In the genomic region with DNA sequence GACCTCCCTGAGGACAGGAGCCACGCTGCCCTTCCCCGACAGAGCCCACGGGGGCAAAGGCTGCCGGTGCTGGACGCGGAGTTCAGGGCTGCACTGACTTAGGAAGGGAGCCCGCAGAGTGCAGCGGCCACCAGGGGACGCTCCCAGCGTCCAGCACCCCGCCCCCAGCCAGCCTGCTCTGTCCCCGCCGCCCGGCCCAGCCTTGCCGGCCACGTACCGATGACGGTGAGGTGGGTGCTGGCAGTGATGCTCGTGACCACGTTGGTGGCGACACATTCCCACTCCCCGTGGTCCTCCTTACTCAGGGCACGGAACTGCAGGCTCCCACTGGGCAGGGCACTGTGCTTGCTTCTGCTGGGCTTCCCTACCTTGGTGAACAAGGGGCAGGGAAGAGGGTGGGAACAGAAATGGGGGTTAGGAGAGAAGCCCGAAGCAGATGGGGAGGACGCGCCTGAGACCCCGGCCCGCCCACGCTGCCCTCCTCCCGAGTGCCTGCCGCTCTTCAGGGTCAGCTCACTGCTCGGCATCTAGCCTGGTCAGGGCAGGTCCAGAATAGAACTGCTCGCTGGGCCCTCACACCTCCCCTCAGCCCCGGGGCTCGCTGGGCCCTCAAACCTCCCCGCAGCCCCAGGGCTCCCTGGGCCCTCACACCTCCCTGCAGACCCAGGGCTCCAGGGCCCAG, we compare ENCODE assay signal across 11 cellular contexts. TPM values are rescaled to one million over a fixed set of nuclear protein-coding genes. Genes with fewer than 3 reads are reported as not detected.
A peak's percentile ranks its signal among the peaks of the same experiment; 100 is the strongest.
DNase-seq lines count a peak whose midpoint lies in the region; ATAC-seq and TF ChIP-seq lines count a peak whose summit lies in the region.
"Had no signal": no experiment of that assay in that cellular context is flagged by ENCODE, and none has a peak within 500 bp of the region (broad histone marks: within the 10 kb centered on the region; RNA-seq: fewer than 3 reads in every experiment).

No MANE protein-coding gene starts in this region.

- H3K9me3 ChIP-seq in DND-41 (ENCODE audit: insufficient read depth, low read length, severe bottlenecking): no peaks in the 10 kb centered on the region
- H3K9me3 ChIP-seq in uterus: no peaks in the 10 kb centered on the region
- no peaks in the 10 kb centered on the region for H3K9me3 ChIP-seq in stomach
- H3K9me3 ChIP-seq: psoas muscle had no signal

- intact Hi-C loops in uterus (cut with DNase I; ENCODE audit: low total_unique reads) (no loop called here), stomach (cut with DNase I; ENCODE audit: low total_unique reads) (loop anchor here (5.0 kb wide), 1 partner anchor 211 kb away; no protein-coding TSS in a partner anchor)

- H3K9me3 Mint-ChIP-seq in endothelial cell (ENCODE audit: unreplicated experiment) (no peaks in the 10 kb centered on the region), neural crest cell (no peaks in the 10 kb centered on the region)

- H3K79me2 ChIP-seq in DND-41 (ENCODE audit: insufficient read depth, low read length): no peaks in the 10 kb centered on the region

- H3K27me3 ChIP-seq in DND-41 (ENCODE audit: insufficient read depth, low read length, poor library complexity): no peaks in the 10 kb centered on the region
- H3K27me3 ChIP-seq in uterus: no peaks in the 10 kb centered on the region
- H3K27me3 ChIP-seq in stomach: no peaks in the 10 kb centered on the region

- TF ChIP-seq POLR2A in uterus (IDR thresholded peaks at IDR 0.05) (no peak), stomach (IDR thresholded peaks at IDR 0.05) (no peak)

- no peak for TF ChIP-seq CTCF in DND-41 (IDR thresholded peaks at IDR 0.05; ENCODE audit: borderline replicate concordance, extremely low read depth, low read length, poor library complexity, severe bottlenecking)
- peak; percentile 40 for TF ChIP-seq CTCF in endothelial cell (IDR thresholded peaks at IDR 0.05; ENCODE audit: unreplicated experiment)
- TF ChIP-seq CTCF in neural crest cell (conservative IDR thresholded peaks at IDR 0.05): peak; percentile 52
- TF ChIP-seq CTCF in uterus (IDR thresholded peaks at IDR 0.05): peak in 1 of 4 experiments; percentile 20
- peak in 3 of 7 experiments; percentile 29 to 32 (median 29) for TF ChIP-seq CTCF in stomach (IDR thresholded peaks at IDR 0.05)

- WGBS in stomach, 5 donors: 63 to 77% (median 68%) methylated on average over 33 to 36 of the region's 36 CpGs

- peaks cover 30% of the 10 kb centered on the region for H3K4me1 ChIP-seq in DND-41 (ENCODE audit: insufficient read depth, low read length)
- peaks cover 0 to 4% of the 10 kb centered on the region in 2 donors for H3K4me1 ChIP-seq in uterus
- peaks cover 12 to 26% (median 17%) of the 10 kb centered on the region in 4 donors for H3K4me1 ChIP-seq in stomach
- H3K4me1 ChIP-seq: psoas muscle had no signal

- 0 out of 2 replicates have a peak overlapping the region, but pooled peaks have one; percentile 71 for H3K27ac ChIP-seq in DND-41 (ENCODE audit: low read length)
- H3K27ac ChIP-seq in uterus: no peak overlapping the region
- H3K27ac ChIP-seq in stomach: peak overlapping the region in 1 of 5 donors; percentile 68
- H3K27ac ChIP-seq: psoas muscle had no signal

- no peak overlapping the region for H3K9ac ChIP-seq in DND-41 (ENCODE audit: low read depth, low read length)

- H3K4me3 ChIP-seq in DND-41 (ENCODE audit: low read depth in 1 of 2, low read length in 2 of 2): no peak overlapping the region
- H3K4me3 ChIP-seq in uterus: no peak overlapping the region
- no peak overlapping the region for H3K4me3 ChIP-seq in stomach
- H3K4me3 ChIP-seq: psoas muscle had no signal

- H3K4me3 Mint-ChIP-seq in endothelial cell (ENCODE audit: unreplicated experiment) (no peak overlapping the region), neural crest cell (no peak overlapping the region)

- H3K4me1 Mint-ChIP-seq in endothelial cell (ENCODE audit: unreplicated experiment) (no peaks in the 10 kb centered on the region), neural crest cell (peaks cover 22% of the 10 kb centered on the region)

- H3K27ac Mint-ChIP-seq in endothelial cell (ENCODE audit: unreplicated experiment): no peak overlapping the region
- H3K27ac Mint-ChIP-seq in neural crest cell (ENCODE audit: unreplicated experiment): no peak overlapping the region

- no peak overlapping the region for H3K4me2 ChIP-seq in DND-41 (ENCODE audit: insufficient read depth, low read length)

- H3K36me3 Mint-ChIP-seq in endothelial cell (ENCODE audit: low read depth, unreplicated experiment): peaks cover 4% of the 10 kb centered on the region
- no peaks in the 10 kb centered on the region for H3K36me3 Mint-ChIP-seq in neural crest cell (ENCODE audit: low read depth)

- H3K27me3 Mint-ChIP-seq in endothelial cell (ENCODE audit: unreplicated experiment) (peaks cover 16% of the 10 kb centered on the region), neural crest cell (ENCODE audit: low read depth) (no peaks in the 10 kb centered on the region)

- H4K20me1 ChIP-seq in DND-41 (ENCODE audit: insufficient read depth, low read length): peaks cover 16% of the 10 kb centered on the region; the same call in 1 of the 2 replicates

- H3K36me3 ChIP-seq in DND-41 (ENCODE audit: insufficient read depth, low read length): peaks cover 58% of the 10 kb centered on the region
- H3K36me3 ChIP-seq in uterus: no peaks in the 10 kb centered on the region
- peaks cover 0 to 47% (median 13%) of the 10 kb centered on the region in 4 donors for H3K36me3 ChIP-seq in stomach

- DNase-seq in DND-41 (no peak), HuH-7 (ENCODE audit: low spot score) (peak; percentile 75), endothelial cell (ENCODE audit: low spot score) (peak; percentile 57), neural crest cell (ENCODE audit: low read depth, low spot score) (peak; percentile 34), uterus (no peak), stomach (no peak), T-helper 9 cell (no peak)
- DNase-seq: effector memory CD4-positive, alpha-beta T cell; GF-D8; psoas muscle had no signal

- no peak overlapping the region for H2AFZ ChIP-seq in DND-41 (ENCODE audit: low read depth, low read length)

- ATAC-seq in DND-41 (ENCODE audit: insufficient read depth, low read depth) (no peak), HG03095 (IDR thresholded peaks at IDR 0.05; ENCODE audit: unreplicated experiment) (no peak)

- TF ChIP-seq EP300 in stomach (IDR thresholded peaks at IDR 0.05): no peak

RNA-seq across cellular contexts. Expression of a gene that starts 25.9 kb away (rescaled TPM):
- total RNA-seq in endothelial cell (ENCODE audit: unreplicated experiment) (6.6 TPM), neural crest cell (10.4 and 12.9 TPM in 2 replicates), uterus (100 to 1,000 TPM in 1 of 4 donors, 10 to 100 TPM in 2, 1 to 10 TPM in 1; 6.5 to 106 (median 29.1) TPM), stomach (10 to 100 TPM in 2 of 5 donors, 1 to 10 TPM in 2, under 1 TPM in 1; 0.58 to 22.3 (median 5.5) TPM)
- 1 to 10 TPM in 1 of 3 donors, under 1 TPM in 1, not detected in 1; 0.44 to 3.1 TPM for polyA plus RNA-seq in stomach

Comparison
In these comparisons a context has a peak if more than half of its experiments do, and no peak if none do; other contexts are left out.
1. DNase-seq: peak in HuH-7 (single experiment), endothelial cell (single experiment) and neural crest cell (single experiment); none in DND-41 (single experiment), uterus (0 of 2), stomach (single experiment) and T-helper 9 cell (single experiment).